In the genomic region with DNA sequence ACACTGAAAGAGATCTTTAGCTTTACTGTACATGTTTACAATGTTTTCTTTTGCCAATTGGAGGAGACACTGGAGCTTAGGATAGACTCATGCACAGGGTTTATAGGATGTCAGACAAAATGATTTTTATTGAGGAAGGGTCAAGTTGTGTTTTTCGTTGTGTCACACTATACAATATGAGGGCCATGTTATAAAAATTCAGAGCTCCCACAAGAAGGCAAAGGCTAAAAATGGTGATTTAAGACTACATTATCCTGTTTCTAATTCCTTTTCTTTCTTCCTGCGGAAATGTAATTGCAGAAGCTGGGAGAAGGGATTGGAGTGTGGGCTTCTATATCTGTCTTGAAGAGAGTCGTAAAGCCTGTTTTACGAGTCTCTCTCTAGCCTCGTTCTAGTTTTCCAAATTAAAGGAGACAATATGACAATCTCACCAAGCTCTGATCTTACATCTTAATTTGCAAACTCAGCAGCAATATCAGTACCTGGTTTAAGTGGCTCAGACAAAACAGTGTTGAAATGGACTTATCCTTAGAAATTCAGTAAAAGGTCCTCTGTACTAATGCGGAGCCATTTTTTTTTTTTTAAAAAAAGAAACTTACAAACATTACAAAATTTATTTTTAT, we compare ENCODE assay signal across 19 cellular contexts.
"Had no signal": no experiment of that assay in that cellular context is flagged by ENCODE, and none has a peak within 500 bp of the region (broad histone marks: within the 10 kb centered on the region; RNA-seq: fewer than 3 reads in every experiment).

No MANE protein-coding gene starts in this region.

- H3K4me3 ChIP-seq: dorsolateral prefrontal cortex, sigmoid colon, spleen, testis, upper lobe of left lung had no signal

- H3K79me2 ChIP-seq: parathyroid adenoma had no signal

- ATAC-seq: naive thymus-derived CD8-positive, alpha-beta T cell; stimulated activated memory B cell treated with anti-CD40 and anti-IgM and Interleukin-4, amounts not matched to agents 10 μg/mL and 1 μg/mL and 100 μg/mL, for 72 hours had no signal

- H3K4me1 ChIP-seq: parathyroid adenoma, sigmoid colon, spleen, testis, upper lobe of left lung had no signal

- H3K36me3 ChIP-seq: sigmoid colon, spleen, upper lobe of left lung had no signal

- DNase-seq: activated CD4-positive, alpha-beta T cell treated with anti-CD3 and anti-CD28 coated beads, Interleukin-2, amount 10 ng/mL, durations not matched to agents 7 days and 5 days; activated CD8-positive, alpha-beta memory T cell treated with anti-CD3 and anti-CD28 coated beads, Interleukin-2, amount 50 U/mL, for 48 hours; activated effector memory CD4-positive, alpha-beta T cell treated with Interleukin-2 at 50 U/mL for 16 hours; activated naive CD4-positive, alpha-beta T cell treated with anti-CD3 and anti-CD28 coated beads, Interleukin-2, amount 10 ng/mL, durations not matched to agents 7 days and 5 days; activated naive CD8-positive, alpha-beta T cell treated with anti-CD3 and anti-CD28 coated beads, Interleukin-2, amount 50 U/mL, for 24 hours; activated T-cell treated with anti-CD3 and anti-CD28 coated beads, Interleukin-2, amount 50 U/mL, for 48 hours; anterior cingulate cortex; dorsolateral prefrontal cortex; glutamatergic neuron; kidney; naive thymus-derived CD8-positive, alpha-beta T cell; sigmoid colon; spleen; stimulated activated CD4-positive, alpha-beta T cell treated with anti-CD3 and anti-CD28 coated beads, Interleukin-4, amount 100 ng/mL, for 4 hours; T-helper 9 cell; testis; upper lobe of left lung had no signal

- H3K9me3 ChIP-seq: sigmoid colon, spleen, testis, upper lobe of left lung had no signal

- H3K27ac ChIP-seq: dorsolateral prefrontal cortex, parathyroid adenoma, sigmoid colon, spleen, testis, upper lobe of left lung had no signal

- H2AFZ ChIP-seq: parathyroid adenoma had no signal

- H3K9ac ChIP-seq: parathyroid adenoma had no signal

- H3K27me3 ChIP-seq: sigmoid colon, spleen, testis, upper lobe of left lung had no signal

- FAIRE-seq: kidney had no signal
